ENCODE assay signal across 25 cellular contexts in the genomic region with DNA sequence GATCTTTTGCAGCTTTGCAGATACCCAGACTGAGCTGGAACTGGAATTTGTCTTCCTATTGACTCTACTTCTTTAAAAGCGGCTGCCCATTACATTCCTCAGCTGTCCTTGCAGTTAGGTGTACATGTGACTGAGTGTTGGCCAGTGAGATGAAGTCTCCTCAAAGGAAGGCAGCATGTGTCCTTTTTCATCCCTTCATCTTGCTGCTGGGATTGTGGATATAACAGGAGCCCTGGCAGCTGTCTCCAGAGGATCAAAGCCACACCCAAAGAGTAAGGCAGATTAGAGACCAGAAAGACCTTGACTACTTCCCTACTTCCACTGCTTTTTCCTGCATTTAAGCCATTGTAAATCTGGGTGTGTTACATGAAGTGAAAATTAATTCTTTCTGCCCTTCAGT. TPM values are rescaled to one million over a fixed set of nuclear protein-coding genes. Genes with fewer than 3 reads are reported as not detected.
"Had no signal": no experiment of that assay in that cellular context is flagged by ENCODE, and none has a peak within 500 bp of the region (broad histone marks: within the 10 kb centered on the region; RNA-seq: fewer than 3 reads in every experiment).

No MANE protein-coding gene starts in this region.

- H3K9me3 ChIP-seq: thyroid gland had no signal

- H3K9me3 Mint-ChIP-seq: activated B cell treated with CpG ODN at 0.5 μM for 24 hours; memory B cell; natural killer cell treated with Interleukin-12 subunit alpha and Interleukin-12 subunit beta and Interleukin-15 and Interleukin-18, amount 100 ng/mL, for 72 hours; stimulated activated naive B cell treated with anti-CD40 and anti-IgM and Interleukin-4, amounts not matched to agents 10 μg/mL and 1 μg/mL and 100 μg/mL, for 72 hours had no signal

- H3K27me3 ChIP-seq: thyroid gland had no signal

- H3K4me3 Mint-ChIP-seq: activated B cell treated with CpG ODN at 0.5 μM for 24 hours; activated CD8-positive, alpha-beta T cell treated with anti-CD3 and anti-CD28 coated beads, Interleukin-2, amount 10 ng/mL, durations not matched to agents 7 days and 5 days; activated naive CD8-positive, alpha-beta T cell; memory B cell; natural killer cell treated with Interleukin-12 subunit alpha and Interleukin-12 subunit beta and Interleukin-15 and Interleukin-18, amount 100 ng/mL, for 72 hours; stimulated activated naive B cell treated with anti-CD40 and anti-IgM and Interleukin-4, amounts not matched to agents 10 μg/mL and 1 μg/mL and 100 μg/mL, for 72 hours had no signal

- H3K27ac Mint-ChIP-seq: activated B cell treated with CpG ODN at 0.5 μM for 24 hours; activated CD8-positive, alpha-beta T cell treated with anti-CD3 and anti-CD28 coated beads, Interleukin-2, amount 10 ng/mL, durations not matched to agents 7 days and 5 days; activated naive CD8-positive, alpha-beta T cell; memory B cell; natural killer cell treated with Interleukin-12 subunit alpha and Interleukin-12 subunit beta and Interleukin-15 and Interleukin-18, amount 100 ng/mL, for 72 hours; stimulated activated naive B cell treated with anti-CD40 and anti-IgM and Interleukin-4, amounts not matched to agents 10 μg/mL and 1 μg/mL and 100 μg/mL, for 72 hours had no signal

- H3K4me3 ChIP-seq: thyroid gland had no signal

- H3K36me3 Mint-ChIP-seq: activated naive CD8-positive, alpha-beta T cell; memory B cell; natural killer cell treated with Interleukin-12 subunit alpha and Interleukin-12 subunit beta and Interleukin-15 and Interleukin-18, amount 100 ng/mL, for 72 hours; stimulated activated naive B cell treated with anti-CD40 and anti-IgM and Interleukin-4, amounts not matched to agents 10 μg/mL and 1 μg/mL and 100 μg/mL, for 72 hours had no signal

- H3K27ac ChIP-seq: thyroid gland had no signal

- H3K27me3 Mint-ChIP-seq: memory B cell had no signal

- DNase-seq: activated B cell treated with CpG ODN at 0.5 μM for 24 hours; activated CD4-positive, alpha-beta T cell treated with anti-CD3 and anti-CD28 coated beads for 48 hours; activated CD8-positive, alpha-beta memory T cell treated with anti-CD3 and anti-CD28 coated beads, Interleukin-2, amount 50 U/mL, for 4 hours; activated CD8-positive, alpha-beta T cell treated with anti-CD3 and anti-CD28 coated beads, Interleukin-2, amount 10 ng/mL, durations not matched to agents 7 days and 5 days; activated gamma-delta T cell treated with Interleukin-2 at 50 U/mL for 16 hours; activated T-cell treated with anti-CD3 and anti-CD28 coated beads, Interleukin-2, amount 50 U/mL, for 48 hours; amniotic stem cell; central memory CD4-positive, alpha-beta T cell; cortex of kidney; effector CD4-positive, alpha-beta T cell; foreskin fibroblast; glutamatergic neuron; hypothalamus; left ventricle myocardium superior; nucleus accumbens; posterior cingulate gyrus; retina; stimulated activated CD4-positive, alpha-beta T cell treated with anti-CD3 and anti-CD28 coated beads, Interleukin-15, amount 100 ng/mL, for 24 hours; stimulated activated CD4-positive, alpha-beta T cell treated with anti-CD3 and anti-CD28 coated beads, Interleukin-4, amount 100 ng/mL, for 1 hour; stimulated activated naive B cell treated with anti-CD40 and anti-IgM and Interleukin-4, amounts not matched to agents 10 μg/mL and 1 μg/mL and 100 μg/mL, for 72 hours; thyroid gland had no signal

- ATAC-seq: activated CD8-positive, alpha-beta T cell treated with anti-CD3 and anti-CD28 coated beads, Interleukin-2, amount 10 ng/mL, durations not matched to agents 7 days and 5 days; left ventricle myocardium superior; natural killer cell treated with Interleukin-12 subunit alpha and Interleukin-12 subunit beta and Interleukin-15 and Interleukin-18, amount 100 ng/mL, for 72 hours; stimulated activated naive B cell treated with anti-CD40 and anti-IgM and Interleukin-4, amounts not matched to agents 10 μg/mL and 1 μg/mL and 100 μg/mL, for 72 hours had no signal

- H3K36me3 ChIP-seq: thyroid gland had no signal

- H3K4me1 Mint-ChIP-seq: activated B cell treated with CpG ODN at 0.5 μM for 24 hours; stimulated activated naive B cell treated with anti-CD40 and anti-IgM and Interleukin-4, amounts not matched to agents 10 μg/mL and 1 μg/mL and 100 μg/mL, for 72 hours had no signal

- H3K4me1 ChIP-seq: thyroid gland had no signal

RNA-seq across cellular contexts. Expression of a gene that starts 8.1 kb away (rescaled TPM):
- total RNA-seq: T-helper 1 cell treated with Interleukin-12 subunit alpha and Interleukin-12 subunit beta and Interleukin-4 antibody, amounts not matched to agents 30 ng/mL and 1 ng/mL, for 36 hours had no signal

RNA-seq across cellular contexts. Expression of a gene that starts 25.4 kb away (rescaled TPM):
- total RNA-seq: activated B cell treated with CpG ODN at 0.5 μM for 24 hours; activated CD8-positive, alpha-beta T cell treated with anti-CD3 and anti-CD28 coated beads, Interleukin-2, amount 10 ng/mL, durations not matched to agents 7 days and 5 days had no signal
